Comparison of ENCODE assay signal across 19 cellular contexts in the genomic region with DNA sequence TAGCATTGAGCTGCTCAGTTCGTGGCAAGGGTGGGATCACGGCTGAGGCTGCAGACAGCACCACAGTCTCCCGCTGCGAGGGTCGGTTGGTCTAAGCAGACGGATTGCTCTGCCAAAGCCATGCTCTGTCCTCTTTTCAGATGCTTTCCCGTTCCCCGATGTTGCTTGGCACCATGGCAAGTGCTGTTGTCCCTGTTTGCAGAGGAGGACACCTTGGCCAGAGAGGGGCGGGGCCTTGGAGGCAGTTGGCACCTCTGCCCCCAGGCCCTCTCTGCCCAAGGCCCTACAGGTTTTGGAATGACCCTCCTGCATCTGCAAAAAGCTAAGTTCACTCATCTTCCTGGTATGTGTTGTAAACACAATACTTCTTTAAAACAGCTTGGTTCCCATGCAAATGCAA. TPM values are rescaled to one million over a fixed set of nuclear protein-coding genes. Genes with fewer than 3 reads are reported as not detected.
DNase-seq lines count a peak whose midpoint lies in the region; ATAC-seq, FAIRE-seq and TF ChIP-seq lines count a peak whose summit lies in the region.
"Had no signal": no experiment of that assay in that cellular context is flagged by ENCODE, and none has a peak within 500 bp of the region (broad histone marks: within the 10 kb centered on the region; RNA-seq: fewer than 3 reads in every experiment).

No MANE protein-coding gene starts in this region.

- no peak for TF ChIP-seq CTCF in IMR-90 (conservative IDR thresholded peaks at IDR 0.05; ENCODE audit: low read depth, low read length)
- no peak for TF ChIP-seq CTCF in H1 (IDR thresholded peaks at IDR 0.05; ENCODE audit: control extremely low read depth in 1 of 3, insufficient read depth in 1 of 3, low read depth in 1 of 3, low read length in 3 of 3)
- no peak for TF ChIP-seq CTCF in neural progenitor cell (IDR thresholded peaks at IDR 0.05)
- no peak for TF ChIP-seq CTCF in transverse colon (IDR thresholded peaks at IDR 0.05)

- no peak for TF ChIP-seq RAD21 in IMR-90 (IDR thresholded peaks at IDR 0.05; ENCODE audit: low read length)
- TF ChIP-seq RAD21 in H1 (IDR thresholded peaks at IDR 0.05 in 1 of 2, conservative IDR thresholded peaks at IDR 0.05 in 1 of 2; ENCODE audit: low read depth in 2 of 2, low read length in 2 of 2) = no peak

- no peak overlapping the region for H4K91ac ChIP-seq in IMR-90 (ENCODE audit: insufficient read depth, low read depth, low read length)
- no peak overlapping the region for H4K91ac ChIP-seq in H1 (replicated peaks; ENCODE audit: insufficient read length, low read length)

- H3K79me1 ChIP-seq in IMR-90 (ENCODE audit: low read depth in 1 of 2, low read length in 2 of 2) = no peaks in the 10 kb centered on the region
- H3K79me1 ChIP-seq in H1 (ENCODE audit: low read depth, low read length) = no peaks in the 10 kb centered on the region

- intact Hi-C loops in IMR-90 (cut with micrococcal nuclease) (no loop called here), transverse colon (cut with DNase I; ENCODE audit: low total_unique reads) (no loop called here)
- intact Hi-C loops in activated T-helper 2 cell treated with anti-CD3 and anti-CD28 coated beads, Interferon-gamma antibody, Interleukin-2, Interleukin-4, amounts not matched to agents 10 μg/mL and 5 μg/mL and 100 μg/mL, durations not matched to agents 14 hours and 24 hours and 36 hours (cut with micrococcal nuclease) = no loop called here

- 74% methylated on average over 8 of the region's 9 CpGs; no CpG with 5 or more reads in 1 of the 2 experiments for WGBS in IMR-90 (ENCODE audit: extremely low coverage in 2 of 2, insufficient read length in 1 of 2), 2 experiments
- WGBS in H1 (ENCODE audit: extremely low coverage in 1 of 2, insufficient coverage in 1 of 2, insufficient read length in 1 of 2, insufficient replicate concordance in 2 of 2, low coverage in 1 of 2, low lambda C conversion rate in 2 of 2, missing lambda C conversion rate in 1 of 2), 2 experiments = 91% methylated on average over 8 of the region's 9 CpGs; no CpG with 5 or more reads in 1 of the 2 experiments
- WGBS in transverse colon (ENCODE audit: low coverage in 1 of 2), 2 donors = 92% methylated on average over 9 of the region's 9 CpGs; no CpG with 5 or more reads in 1 of the 2 donors

- no peak overlapping the region for H2BK20ac ChIP-seq in IMR-90 (ENCODE audit: low read depth, low read length)
- H2BK20ac ChIP-seq in H1 (ENCODE audit: low read length) = no peak overlapping the region

- peaks cover 56% of the 10 kb centered on the region for H3K4me1 ChIP-seq in BLaER1
- peaks cover 5% of the 10 kb centered on the region; the same call in 1 of the 2 replicates for H3K4me1 ChIP-seq in IMR-90 (ENCODE audit: control insufficient read depth, insufficient read depth, low read length)
- peaks cover 0 to 2% (median 0%) of the 10 kb centered on the region in 4 experiments; a peak in 1 of 7 replicates for H3K4me1 ChIP-seq in H1 (replicated peaks in 1 of 4; ENCODE audit: control insufficient read depth in 3 of 4, insufficient read depth in 4 of 4, low read length in 3 of 4)
- H3K4me1 ChIP-seq in neural progenitor cell = no peaks in the 10 kb centered on the region
- H3K4me1 ChIP-seq in transverse colon = no peaks in the 10 kb centered on the region

- no peak for FAIRE-seq in H1 (lab: Jason Lieb, UNC)
- FAIRE-seq: G401.6, GM12891, H54, HepG2 had no signal

- H3K79me2 ChIP-seq in H1 (ENCODE audit: control insufficient read depth in 1 of 2, insufficient read depth in 2 of 2, low read length in 2 of 2) (no peaks in the 10 kb centered on the region), neural progenitor cell (ENCODE audit: low read depth) (no peaks in the 10 kb centered on the region)

- H3K4me2 ChIP-seq in BLaER1 (peak overlapping the region; percentile 52), IMR-90 (ENCODE audit: low read depth, low read length) (no peak overlapping the region), H1 (ENCODE audit: insufficient read depth in 1 of 2, low read depth in 2 of 2, low read length in 2 of 2) (no peak overlapping the region), neural progenitor cell (no peak overlapping the region)

- H3K9me1 ChIP-seq in IMR-90 (ENCODE audit: insufficient read depth, low read length) = 0 out of 2 replicates have a peak, but pooled peaks cover 2% of the 10 kb centered on the region

- H3K18ac ChIP-seq in IMR-90 (ENCODE audit: low read depth, low read length) (no peak overlapping the region), H1 (ENCODE audit: extremely low read depth, low read length) (no peak overlapping the region)

- no peak overlapping the region for H3K4ac ChIP-seq in IMR-90 (ENCODE audit: low read depth, low read length)
- H3K4ac ChIP-seq in H1 (replicated peaks; ENCODE audit: insufficient read length, low read depth, low read length) = no peak overlapping the region

- H3K14ac ChIP-seq in IMR-90 (replicated peaks; ENCODE audit: low read depth, low read length) (no peak overlapping the region), H1 (ENCODE audit: insufficient read length) (no peak overlapping the region)

- H3F3A ChIP-seq in neural progenitor cell (ENCODE audit: low read depth) = no peaks in the 10 kb centered on the region

- dilution Hi-C loops in IMR-90 (cut with HindIII; ENCODE audit: low sequenced_read_pairs, unreplicated experiment) = no loop called here

- H3K36me3 ChIP-seq in BLaER1 (peaks cover 7% of the 10 kb centered on the region; the same call in 1 of the 2 replicates), IMR-90 (ENCODE audit: control insufficient read depth, insufficient read depth, low read length) (peaks cover 2% of the 10 kb centered on the region; the same call in 1 of the 2 replicates), H1 (ENCODE audit: control insufficient read depth in 2 of 4, insufficient read depth in 4 of 4, low read length in 3 of 4) (peaks cover 0 to 3% (median 1%) of the 10 kb centered on the region in 4 experiments; a peak in 3 of 8 replicates), neural progenitor cell (no peaks in the 10 kb centered on the region), transverse colon (no peaks in the 10 kb centered on the region)

- in situ Hi-C loops in IMR-90 (cut with MboI; ENCODE audit: low sequenced_read_pairs) = no loop called here
- in situ Hi-C loops in transverse colon (cut with MboI; ENCODE audit: low pct_ligation_motif_present in 1 of 4, low pct_unique_long_range_greater_than_20kb in 1 of 4, low sequenced_read_pairs in 3 of 4) = loop anchor here in 1 of 4 donors (25.0 kb wide), 1 partner anchor 256 kb away; no protein-coding TSS in a partner anchor

- DNase-seq in IMR-90 (peak; percentile 5), H1 (ENCODE audit: low read depth in 1 of 2, low spot score in 2 of 2) (no peak), neural progenitor cell (ENCODE audit: low spot score) (no peak), DMS153 (lab: John Stamatoyannopoulos, UW) (no peak), transverse colon (no peak)
- no peak for DNase-seq in activated T-helper 2 cell treated with anti-CD3 and anti-CD28 coated beads, Interferon-gamma antibody, Interleukin-2, Interleukin-4, amounts not matched to agents 10 μg/mL and 5 μg/mL and 100 μg/mL, durations not matched to agents 14 hours and 24 hours and 36 hours (ENCODE audit: low spot score)
- DNase-seq: 8988T; C1 segment of cervical spinal cord; CD4-positive, CD25-positive, alpha-beta regulatory T cell; CD8-positive, alpha-beta memory T cell; COR-L47; DMS 273 treated with DMSO at 0.1 percent for 48 hours; GM23248 had no signal

- H2BK12ac ChIP-seq in H1 (ENCODE audit: low read depth, low read length) = no peak overlapping the region

- H3K4me3 ChIP-seq in BLaER1 (no peak overlapping the region), IMR-90 (ENCODE audit: insufficient read depth, low read depth, low read length) (no peak overlapping the region), H1 (ENCODE audit: extremely low read depth in 1 of 4, insufficient read depth in 2 of 4, low read depth in 3 of 4, low read length in 4 of 4) (no peak overlapping the region), neural progenitor cell (no peak overlapping the region), transverse colon (no peak overlapping the region)
- H3K4me3 ChIP-seq: GM23248 had no signal

- TF ChIP-seq POLR2A in IMR-90 (IDR thresholded peaks at IDR 0.05; ENCODE audit: low read depth, low read length) (no peak), H1 (IDR thresholded peaks at IDR 0.05; ENCODE audit: control extremely low read depth in 1 of 2, low read depth in 2 of 2, low read length in 2 of 2) (no peak), transverse colon (IDR thresholded peaks at IDR 0.05) (no peak)

- H3K4me3 Mint-ChIP-seq in neural progenitor cell = no peak overlapping the region
- no peak overlapping the region for H3K4me3 Mint-ChIP-seq in activated T-helper 2 cell treated with anti-CD3 and anti-CD28 coated beads, Interferon-gamma antibody, Interleukin-2, Interleukin-4, amounts not matched to agents 10 μg/mL and 5 μg/mL and 100 μg/mL, durations not matched to agents 14 hours and 24 hours and 36 hours (ENCODE audit: low read depth)
- H3K4me3 Mint-ChIP-seq: CD8-positive, alpha-beta memory T cell had no signal

- H3K23me2 ChIP-seq in H1 (ENCODE audit: low read depth, low read length) = no peaks in the 10 kb centered on the region

- H3K9ac ChIP-seq in BLaER1 = no peak overlapping the region
- H3K9ac ChIP-seq in IMR-90 (ENCODE audit: low read depth, low read length) = no peak overlapping the region
- H3K9ac ChIP-seq in H1 (replicated peaks in 1 of 4; ENCODE audit: extremely low read depth in 1 of 4, low read depth in 3 of 4, low read length in 3 of 4) = 0 out of 7 replicates have a peak overlapping the region, but pooled peaks of 1 of the 4 experiments have one; percentile 1
- H3K9ac ChIP-seq in neural progenitor cell = no peak overlapping the region
- H3K9ac ChIP-seq: GM23248 had no signal

- H3K27ac Mint-ChIP-seq in neural progenitor cell = peak overlapping the region; percentile 78
- no peak overlapping the region for H3K27ac Mint-ChIP-seq in activated T-helper 2 cell treated with anti-CD3 and anti-CD28 coated beads, Interferon-gamma antibody, Interleukin-2, Interleukin-4, amounts not matched to agents 10 μg/mL and 5 μg/mL and 100 μg/mL, durations not matched to agents 14 hours and 24 hours and 36 hours
- H3K27ac Mint-ChIP-seq: CD4-positive, CD25-positive, alpha-beta regulatory T cell; CD8-positive, alpha-beta memory T cell had no signal

- POLR2A ChIA-PET in IMR-90 (lab: Charles Lee; ENCODE audit: unreplicated experiment) (no interaction called here), H1 (lab: Charles Lee; ENCODE audit: partially characterized antibody) (interaction anchor here (1.5 to 11.8 kb wide), 3 partner anchors 10 to 40 kb away, joined by 8 to 129 read pairs (median 14); partner anchors contain the start of genes CCDC157 and SF3A1)

- peaks cover 13% of the 10 kb centered on the region for H3K4me1 Mint-ChIP-seq in neural progenitor cell
- H3K4me1 Mint-ChIP-seq in activated T-helper 2 cell treated with anti-CD3 and anti-CD28 coated beads, Interferon-gamma antibody, Interleukin-2, Interleukin-4, amounts not matched to agents 10 μg/mL and 5 μg/mL and 100 μg/mL, durations not matched to agents 14 hours and 24 hours and 36 hours (ENCODE audit: low read depth) = no peaks in the 10 kb centered on the region
- H3K4me1 Mint-ChIP-seq: CD4-positive, CD25-positive, alpha-beta regulatory T cell; CD8-positive, alpha-beta memory T cell had no signal

- H2BK15ac ChIP-seq in IMR-90 (ENCODE audit: low read depth, low read length) = no peak overlapping the region
- H2BK15ac ChIP-seq in H1 (ENCODE audit: low read length) = no peak overlapping the region

- H2AK9ac ChIP-seq in IMR-90 (replicated peaks; ENCODE audit: low read depth, low read length, poor library complexity) = no peak overlapping the region

- H4K20me1 ChIP-seq in BLaER1 (no peaks in the 10 kb centered on the region), IMR-90 (ENCODE audit: insufficient read depth, low read length) (no peaks in the 10 kb centered on the region), H1 (replicated peaks in 1 of 2; ENCODE audit: control insufficient read depth in 1 of 2, insufficient read depth in 2 of 2, low read length in 2 of 2) (peaks cover 1 to 4% of the 10 kb centered on the region in 2 experiments), neural progenitor cell (ENCODE audit: low read depth) (no peaks in the 10 kb centered on the region)

- no peaks in the 10 kb centered on the region for H3K9me3 Mint-ChIP-seq in neural progenitor cell
- no peaks in the 10 kb centered on the region for H3K9me3 Mint-ChIP-seq in activated T-helper 2 cell treated with anti-CD3 and anti-CD28 coated beads, Interferon-gamma antibody, Interleukin-2, Interleukin-4, amounts not matched to agents 10 μg/mL and 5 μg/mL and 100 μg/mL, durations not matched to agents 14 hours and 24 hours and 36 hours
- H3K9me3 Mint-ChIP-seq: CD4-positive, CD25-positive, alpha-beta regulatory T cell; CD8-positive, alpha-beta memory T cell had no signal

- H3K9me3 ChIP-seq in BLaER1 = no peaks in the 10 kb centered on the region
- H3K9me3 ChIP-seq in IMR-90 (ENCODE audit: control insufficient read depth, insufficient read depth, low read length) = no peaks in the 10 kb centered on the region
- no peaks in the 10 kb centered on the region for H3K9me3 ChIP-seq in H1 (ENCODE audit: insufficient read depth in 2 of 2, low read depth in 1 of 2, low read length in 1 of 2)
- H3K9me3 ChIP-seq in neural progenitor cell (ENCODE audit: low read depth) = no peaks in the 10 kb centered on the region
- H3K9me3 ChIP-seq in transverse colon = no peaks in the 10 kb centered on the region

- H4K5ac ChIP-seq in IMR-90 (ENCODE audit: low read depth, low read length) (no peak overlapping the region), H1 (ENCODE audit: insufficient read length, low read depth, low read length) (no peak overlapping the region)

- H3K36me3 Mint-ChIP-seq in neural progenitor cell = peaks cover 9% of the 10 kb centered on the region
- no peaks in the 10 kb centered on the region for H3K36me3 Mint-ChIP-seq in activated T-helper 2 cell treated with anti-CD3 and anti-CD28 coated beads, Interferon-gamma antibody, Interleukin-2, Interleukin-4, amounts not matched to agents 10 μg/mL and 5 μg/mL and 100 μg/mL, durations not matched to agents 14 hours and 24 hours and 36 hours (ENCODE audit: low read depth)
- H3K36me3 Mint-ChIP-seq: CD4-positive, CD25-positive, alpha-beta regulatory T cell had no signal

- H4K8ac ChIP-seq in IMR-90 (ENCODE audit: low read depth in 2 of 2, low read length in 2 of 2) = no peak overlapping the region
- H4K8ac ChIP-seq in H1 (ENCODE audit: extremely low read depth, insufficient read depth, low read length) = no peak overlapping the region; the same call in 1 of the 2 replicates

- BruUV-seq in IMR-90 (replicated peaks; lab: Mats Ljungman, UMichigan) = no TSS peak

- no peak overlapping the region for H3K23ac ChIP-seq in IMR-90 (ENCODE audit: low read depth, low read length)
- no peak overlapping the region for H3K23ac ChIP-seq in H1 (ENCODE audit: insufficient read length)

- peaks cover 8% of the 10 kb centered on the region for H3K27me3 Mint-ChIP-seq in neural progenitor cell (ENCODE audit: insufficient read depth, low read depth)
- no peaks in the 10 kb centered on the region for H3K27me3 Mint-ChIP-seq in activated T-helper 2 cell treated with anti-CD3 and anti-CD28 coated beads, Interferon-gamma antibody, Interleukin-2, Interleukin-4, amounts not matched to agents 10 μg/mL and 5 μg/mL and 100 μg/mL, durations not matched to agents 14 hours and 24 hours and 36 hours (ENCODE audit: low read depth)
- H3K27me3 Mint-ChIP-seq: CD4-positive, CD25-positive, alpha-beta regulatory T cell had no signal

- peak; percentile 57 for ATAC-seq in IMR-90 (ENCODE audit: low read depth)
- ATAC-seq: HCT116, HepG2 had no signal

- CTCF ChIA-PET in IMR-90 (lab: Yijun Ruan, JAX) (interaction anchor here (0.8 kb wide), 1 partner anchor 18 kb away, joined by 3 read pairs; no protein-coding TSS in a partner anchor), H1 (lab: Charles Lee; ENCODE audit: partially characterized antibody) (interaction anchor here (1.2 to 1.8 kb wide), 5 partner anchors 14 to 90 kb away, joined by 3 to 8 read pairs (median 3); no protein-coding TSS in a partner anchor)

- H3K27me3 ChIP-seq in BLaER1 (no peaks in the 10 kb centered on the region), IMR-90 (ENCODE audit: control insufficient read depth, insufficient read depth, low read length) (no peaks in the 10 kb centered on the region), H1 (replicated peaks in 1 of 4; ENCODE audit: control insufficient read depth in 3 of 4, extremely low read depth in 1 of 4, insufficient read depth in 3 of 4, low read length in 3 of 4) (no peaks in the 10 kb centered on the region), neural progenitor cell (no peaks in the 10 kb centered on the region), transverse colon (no peaks in the 10 kb centered on the region)

- H2AK5ac ChIP-seq in IMR-90 (ENCODE audit: low read depth, low read length) (no peak overlapping the region), H1 (ENCODE audit: low read depth, low read length) (no peak overlapping the region)

- H2AFZ ChIP-seq in IMR-90 (replicated peaks; ENCODE audit: low read length, poor library complexity) (peak overlapping the region; percentile 15), H1 (ENCODE audit: low read length) (no peak overlapping the region), neural progenitor cell (replicated peaks) (no peak overlapping the region)
- H2AFZ ChIP-seq: GM23248 had no signal

- TF ChIP-seq EP300 in H1 (IDR thresholded peaks at IDR 0.05; ENCODE audit: borderline replicate concordance in 1 of 2, low read depth in 2 of 2, low read length in 2 of 2) (no peak), transverse colon (IDR thresholded peaks at IDR 0.05; ENCODE audit: low read depth) (no peak)

- H2BK120ac ChIP-seq in IMR-90 (ENCODE audit: low read depth, low read length) (no peak overlapping the region), H1 (replicated peaks; ENCODE audit: low read depth, low read length) (no peak overlapping the region)

- H3K27ac ChIP-seq in BLaER1 (0 out of 2 replicates have a peak overlapping the region, but pooled peaks have one; percentile 58), IMR-90 (ENCODE audit: insufficient read depth, low read length) (no peak overlapping the region), H1 (ENCODE audit: low read depth, low read length) (0 out of 2 replicates have a peak overlapping the region, but pooled peaks have one; percentile 1), neural progenitor cell (no peak overlapping the region), transverse colon (no peak overlapping the region)
- H3K27ac ChIP-seq: GM23248 had no signal

- H3K56ac ChIP-seq in IMR-90 (ENCODE audit: extremely low read depth, insufficient read depth, low read length) (no peak overlapping the region), H1 (replicated peaks; ENCODE audit: insufficient read length, low read depth, low read length) (no peak overlapping the region)

- H2BK5ac ChIP-seq in IMR-90 (ENCODE audit: low read depth, low read length, poor library complexity, severe bottlenecking) = no peak overlapping the region
- no peak overlapping the region for H2BK5ac ChIP-seq in H1 (ENCODE audit: low read depth, low read length)

RNA-seq across cellular contexts. Expression of gene CCDC157, which starts 11.6 kb away (rescaled TPM):
- 0.83 and 0.90 TPM in 2 replicates for total RNA-seq in IMR-90 (2012; rRNA removed)
- 2.2 and 2.6 TPM in 2 replicates for polyA plus RNA-seq in IMR-90 (2012; rRNA removed)
- 2.1 and 2.8 TPM in 2 replicates for polyA plus RNA-seq in IMR-90 (2012; cell fraction: cytosol; rRNA removed)
- polyA plus RNA-seq in IMR-90 (2012; cell fraction: nucleus; rRNA removed; ENCODE audit: low replicate concordance) = 3.1 and 7.3 TPM in 2 replicates
- 4.1 and 4.8 TPM in 2 replicates for total RNA-seq in H1 (2021; fragmentation: NEBNext Ultra II Directional; extraction: Animal tissue kit (Norgen Biotek cat#: 25700))
- polyA plus RNA-seq in H1 (2011; rRNA removed) = 8.4 and 9.4 TPM in 2 replicates
- polyA plus RNA-seq in H1 (2011; cell fraction: cytosol; rRNA removed) = 8.7 TPM
- 11.9 TPM for polyA plus RNA-seq in H1 (2011; cell fraction: nucleus; rRNA removed)
- polyA plus RNA-seq in H1 (2012, experiment 1 of 2) = 3.5 to 5.0 TPM (median 4.4 TPM) in 4 replicates
- 5.9 TPM for polyA plus RNA-seq in H1 (2012, experiment 2 of 2)
- polyA plus RNA-seq in H1 (2013, experiment 1 of 2) = 3.2 TPM
- 3.0 TPM for polyA plus RNA-seq in H1 (2013, experiment 2 of 2)
- polyA minus RNA-seq in H1 (2011; rRNA and poly(A)+ RNA removed) = 3.9 and 4.7 TPM in 2 replicates
- 1.5 TPM for polyA minus RNA-seq in H1 (2011; cell fraction: cytosol; rRNA and poly(A)+ RNA removed)
- polyA minus RNA-seq in H1 (2011; cell fraction: nucleus; rRNA and poly(A)+ RNA removed) = 8.8 TPM
- total RNA-seq in neural progenitor cell (ENCODE audit: low replicate concordance) = 3.7 and 11.1 TPM in 2 replicates
- 3.2 and 4.3 TPM in 2 replicates for total RNA-seq in activated T-helper 2 cell treated with anti-CD3 and anti-CD28 coated beads, Interferon-gamma antibody, Interleukin-2, Interleukin-4, amounts not matched to agents 10 μg/mL and 5 μg/mL and 100 μg/mL, durations not matched to agents 14 hours and 24 hours and 36 hours
- total RNA-seq in transverse colon = 1 to 10 TPM; 1.4 to 5.2 (median 3.3) TPM

RNA-seq across cellular contexts. Expression of gene SF3A1, which starts 11.7 kb away (rescaled TPM):
- total RNA-seq in IMR-90 (2012; rRNA removed) (36.9 and 49.7 TPM in 2 replicates), neural progenitor cell (ENCODE audit: low replicate concordance) (29.2 and 48.4 TPM in 2 replicates), transverse colon (100 to 1,000 TPM in 2 of 4 donors, 10 to 100 TPM in 2; 73.2 to 664 (median 99.3) TPM)
- polyA plus RNA-seq in IMR-90 (2012; rRNA removed) (67.2 and 68.9 TPM in 2 replicates), H1 (2011; rRNA removed) (27.8 and 83.8 TPM in 2 replicates)
- 118 and 156 TPM in 2 replicates for polyA plus RNA-seq in IMR-90 (2012; cell fraction: cytosol; rRNA removed)
- 109 and 114 TPM in 2 replicates for polyA plus RNA-seq in IMR-90 (2012; cell fraction: nucleus; rRNA removed; ENCODE audit: low replicate concordance)
- 275 and 285 TPM in 2 replicates for total RNA-seq in H1 (2021; fragmentation: NEBNext Ultra II Directional; extraction: Animal tissue kit (Norgen Biotek cat#: 25700))
- polyA plus RNA-seq in H1 (2011; cell fraction: cytosol; rRNA removed) = 30.9 TPM
- 130 TPM for polyA plus RNA-seq in H1 (2011; cell fraction: nucleus; rRNA removed)
- 119 to 215 TPM (median 197 TPM) in 4 replicates for polyA plus RNA-seq in H1 (2012, experiment 1 of 2)
- polyA plus RNA-seq in H1 (2012, experiment 2 of 2) = 69.1 TPM
- polyA plus RNA-seq in H1 (2013, experiment 1 of 2) = 170 TPM
- 166 TPM for polyA plus RNA-seq in H1 (2013, experiment 2 of 2)
- 101 and 106 TPM in 2 replicates for polyA minus RNA-seq in H1 (2011; rRNA and poly(A)+ RNA removed)
- polyA minus RNA-seq in H1 (2011; cell fraction: cytosol; rRNA and poly(A)+ RNA removed) = 202 TPM
- polyA minus RNA-seq in H1 (2011; cell fraction: nucleus; rRNA and poly(A)+ RNA removed) = 134 TPM
- total RNA-seq in activated T-helper 2 cell treated with anti-CD3 and anti-CD28 coated beads, Interferon-gamma antibody, Interleukin-2, Interleukin-4, amounts not matched to agents 10 μg/mL and 5 μg/mL and 100 μg/mL, durations not matched to agents 14 hours and 24 hours and 36 hours = 287 and 325 TPM in 2 replicates

RNA-seq across cellular contexts. Expression of gene RNF215, which starts 18.8 kb away (rescaled TPM):
- total RNA-seq in IMR-90 (2012; rRNA removed) = 13.6 and 15.8 TPM in 2 replicates
- 21.4 and 21.9 TPM in 2 replicates for polyA plus RNA-seq in IMR-90 (2012; rRNA removed)
- 12.5 and 16.5 TPM in 2 replicates for polyA plus RNA-seq in IMR-90 (2012; cell fraction: cytosol; rRNA removed)
- polyA plus RNA-seq in IMR-90 (2012; cell fraction: nucleus; rRNA removed; ENCODE audit: low replicate concordance) = 74.1 and 148 TPM in 2 replicates
- total RNA-seq in H1 (2021; fragmentation: NEBNext Ultra II Directional; extraction: Animal tissue kit (Norgen Biotek cat#: 25700)) = 15.3 and 19.0 TPM in 2 replicates
- polyA plus RNA-seq in H1 (2011; rRNA removed) = 13.1 and 16.4 TPM in 2 replicates
- polyA plus RNA-seq in H1 (2011; cell fraction: cytosol; rRNA removed) = 16.2 TPM
- polyA plus RNA-seq in H1 (2011; cell fraction: nucleus; rRNA removed) = 46.1 TPM
- 8.4 to 15.1 TPM (median 13.4 TPM) in 4 replicates for polyA plus RNA-seq in H1 (2012, experiment 1 of 2)
- polyA plus RNA-seq in H1 (2012, experiment 2 of 2) = 8.7 TPM
- polyA plus RNA-seq in H1 (2013, experiment 1 of 2) = 7.8 TPM
- 6.5 TPM for polyA plus RNA-seq in H1 (2013, experiment 2 of 2)
- 9.0 and 11.8 TPM in 2 replicates for polyA minus RNA-seq in H1 (2011; rRNA and poly(A)+ RNA removed)
- polyA minus RNA-seq in H1 (2011; cell fraction: cytosol; rRNA and poly(A)+ RNA removed) = 8.1 TPM
- polyA minus RNA-seq in H1 (2011; cell fraction: nucleus; rRNA and poly(A)+ RNA removed) = 17.5 TPM
- 11.9 and 38.5 TPM in 2 replicates for total RNA-seq in neural progenitor cell (ENCODE audit: low replicate concordance)
- total RNA-seq in activated T-helper 2 cell treated with anti-CD3 and anti-CD28 coated beads, Interferon-gamma antibody, Interleukin-2, Interleukin-4, amounts not matched to agents 10 μg/mL and 5 μg/mL and 100 μg/mL, durations not matched to agents 14 hours and 24 hours and 36 hours = 17.2 and 19.3 TPM in 2 replicates
- 10 to 100 TPM in 2 of 4 donors, 1 to 10 TPM in 2; 3.2 to 65.5 (median 9.8) TPM for total RNA-seq in transverse colon

RNA-seq across cellular contexts. Expression of gene SEC14L2, which starts 28.4 kb away (rescaled TPM):
- total RNA-seq in IMR-90 (2012; rRNA removed) (37.8 and 54.8 TPM in 2 replicates), neural progenitor cell (ENCODE audit: low replicate concordance) (4.9 and 5.7 TPM in 2 replicates), transverse colon (1 to 10 TPM in 3 of 4 donors, not detected in 1; 2.2 to 5.5 (median 4.5) TPM)
- polyA plus RNA-seq in IMR-90 (2012; rRNA removed) (24.0 and 38.7 TPM in 2 replicates), H1 (2011; rRNA removed) (1.8 and 3.2 TPM in 2 replicates)
- polyA plus RNA-seq in IMR-90 (2012; cell fraction: cytosol; rRNA removed) = 10.1 and 20.7 TPM in 2 replicates
- polyA plus RNA-seq in IMR-90 (2012; cell fraction: nucleus; rRNA removed; ENCODE audit: low replicate concordance) = 57.9 and 59.4 TPM in 2 replicates
- total RNA-seq in H1 (2021; fragmentation: NEBNext Ultra II Directional; extraction: Animal tissue kit (Norgen Biotek cat#: 25700)) = 2.8 and 4.3 TPM in 2 replicates
- 5.0 TPM for polyA plus RNA-seq in H1 (2011; cell fraction: cytosol; rRNA removed)
- polyA plus RNA-seq in H1 (2011; cell fraction: nucleus; rRNA removed) = 5.8 TPM
- polyA plus RNA-seq in H1 (2012, experiment 1 of 2) = 3.5 to 5.3 TPM (median 4.0 TPM) in 4 replicates
- 3.0 TPM for polyA plus RNA-seq in H1 (2012, experiment 2 of 2)
- polyA plus RNA-seq in H1 (2013, experiment 1 of 2) = 2.1 TPM
- 2.0 TPM for polyA plus RNA-seq in H1 (2013, experiment 2 of 2)
- polyA minus RNA-seq in H1 (2011; rRNA and poly(A)+ RNA removed) = 11.1 and 62.7 TPM in 2 replicates
- 3.9 TPM for polyA minus RNA-seq in H1 (2011; cell fraction: cytosol; rRNA and poly(A)+ RNA removed)
- polyA minus RNA-seq in H1 (2011; cell fraction: nucleus; rRNA and poly(A)+ RNA removed) = 15.3 TPM
- total RNA-seq in activated T-helper 2 cell treated with anti-CD3 and anti-CD28 coated beads, Interferon-gamma antibody, Interleukin-2, Interleukin-4, amounts not matched to agents 10 μg/mL and 5 μg/mL and 100 μg/mL, durations not matched to agents 14 hours and 24 hours and 36 hours = 32.7 and 36.2 TPM in 2 replicates

RNA-seq across cellular contexts. Expression of gene TBC1D10A, which starts 41.7 kb away (rescaled TPM):
- total RNA-seq in IMR-90 (2012; rRNA removed) (16.3 and 18.9 TPM in 2 replicates), neural progenitor cell (ENCODE audit: low replicate concordance) (6.2 and 10.2 TPM in 2 replicates), transverse colon (10 to 100 TPM; 27.9 to 72.2 (median 45.7) TPM)
- polyA plus RNA-seq in IMR-90 (2012; rRNA removed) (33.1 and 34.4 TPM in 2 replicates), H1 (2011; rRNA removed) (7.0 and 11.3 TPM in 2 replicates)
- polyA plus RNA-seq in IMR-90 (2012; cell fraction: cytosol; rRNA removed) = 22.6 and 33.5 TPM in 2 replicates
- polyA plus RNA-seq in IMR-90 (2012; cell fraction: nucleus; rRNA removed; ENCODE audit: low replicate concordance) = 55.4 and 88.5 TPM in 2 replicates
- total RNA-seq in H1 (2021; fragmentation: NEBNext Ultra II Directional; extraction: Animal tissue kit (Norgen Biotek cat#: 25700)) = 5.4 and 6.5 TPM in 2 replicates
- 7.8 TPM for polyA plus RNA-seq in H1 (2011; cell fraction: cytosol; rRNA removed)
- polyA plus RNA-seq in H1 (2011; cell fraction: nucleus; rRNA removed) = 14.8 TPM
- polyA plus RNA-seq in H1 (2012, experiment 1 of 2) = 4.7 to 6.8 TPM (median 5.5 TPM) in 4 replicates
- polyA plus RNA-seq in H1 (2012, experiment 2 of 2) = 7.3 TPM
- 3.7 TPM for polyA plus RNA-seq in H1 (2013, experiment 1 of 2)
- 3.1 TPM for polyA plus RNA-seq in H1 (2013, experiment 2 of 2)
- polyA minus RNA-seq in H1 (2011; rRNA and poly(A)+ RNA removed) = 5.0 and 6.8 TPM in 2 replicates
- polyA minus RNA-seq in H1 (2011; cell fraction: cytosol; rRNA and poly(A)+ RNA removed) = 3.7 TPM
- 7.8 TPM for polyA minus RNA-seq in H1 (2011; cell fraction: nucleus; rRNA and poly(A)+ RNA removed)
- total RNA-seq in activated T-helper 2 cell treated with anti-CD3 and anti-CD28 coated beads, Interferon-gamma antibody, Interleukin-2, Interleukin-4, amounts not matched to agents 10 μg/mL and 5 μg/mL and 100 μg/mL, durations not matched to agents 14 hours and 24 hours and 36 hours = 26.8 and 29.4 TPM in 2 replicates

Comparison
In these comparisons a context has a peak if more than half of its experiments do, and no peak if none do; other contexts are left out.
1. H3K27ac ChIP-seq: peak in BLaER1 (single experiment) and H1 (single experiment); none in IMR-90 (single experiment), neural progenitor cell (single experiment) and transverse colon (0 of 4).